Comparison of ENCODE assay signal across 14 cellular contexts in the genomic region with DNA sequence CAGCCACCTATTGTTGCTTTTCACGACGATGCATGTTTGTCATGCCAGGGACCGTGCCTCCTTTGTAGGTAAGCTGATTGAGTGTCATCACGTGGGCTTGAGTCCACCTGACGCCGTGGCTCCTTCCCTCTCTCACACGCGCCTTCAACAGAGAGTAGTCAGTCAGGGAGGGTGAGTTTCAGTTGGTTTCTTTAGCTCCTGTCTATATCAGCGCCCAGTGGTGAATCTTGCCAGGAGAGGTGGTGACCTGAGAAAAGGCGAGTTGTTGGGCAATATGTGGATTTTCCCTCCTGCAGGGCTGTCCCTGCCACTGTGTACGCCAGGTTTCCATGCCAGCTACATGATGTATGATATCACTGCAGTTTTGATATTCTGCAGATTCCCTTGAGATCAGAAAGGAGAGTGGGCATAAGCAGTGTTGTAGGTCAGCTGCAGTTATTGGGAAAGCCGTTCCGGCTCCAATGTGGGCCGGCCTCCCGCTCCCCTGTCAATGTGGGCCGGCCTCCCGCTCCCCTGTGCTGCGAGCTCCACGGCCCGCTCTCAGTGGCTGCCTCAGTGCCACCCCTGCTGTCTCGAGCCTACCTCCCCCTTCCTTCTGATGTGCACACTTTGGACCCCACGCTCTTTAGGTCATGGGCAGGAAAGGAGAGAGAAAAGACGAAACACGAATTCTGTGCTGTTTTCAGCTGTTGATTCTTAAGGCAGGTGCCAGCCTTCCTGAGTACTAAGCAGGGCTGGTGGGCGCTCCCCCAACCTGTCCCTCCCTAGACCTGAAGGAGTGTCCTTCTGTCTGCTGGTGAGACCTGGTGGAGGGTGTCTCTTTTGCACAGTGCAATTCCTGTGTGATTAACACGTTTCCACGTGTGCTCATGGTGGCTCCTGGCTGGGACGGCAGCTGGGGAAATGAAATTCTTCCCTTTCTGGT. TPM values are rescaled to one million over a fixed set of nuclear protein-coding genes. Genes with fewer than 3 reads are reported as not detected.
A peak's percentile ranks its signal among the peaks of the same experiment; 100 is the strongest.
DNase-seq lines count a peak whose midpoint lies in the region; ATAC-seq and TF ChIP-seq lines count a peak whose summit lies in the region.
"Had no signal": no experiment of that assay in that cellular context is flagged by ENCODE, and none has a peak within 500 bp of the region (broad histone marks: within the 10 kb centered on the region; RNA-seq: fewer than 3 reads in every experiment).

No MANE protein-coding gene starts in this region.

- no peaks in the 10 kb centered on the region for H3K27me3 Mint-ChIP-seq in activated naive CD8-positive, alpha-beta T cell treated with anti-CD3 and anti-CD28 coated beads for 36 hours

- H3K4me1 ChIP-seq in mucosa of descending colon (ENCODE audit: low read depth) (no peaks in the 10 kb centered on the region), right atrium auricular region (no peaks in the 10 kb centered on the region)

- H3K4me1 Mint-ChIP-seq in activated naive CD8-positive, alpha-beta T cell treated with anti-CD3 and anti-CD28 coated beads for 36 hours, result peaks cover 64% of the 10 kb centered on the region

- H3K9me3 ChIP-seq in mucosa of descending colon (no peaks in the 10 kb centered on the region), right atrium auricular region (no peaks in the 10 kb centered on the region)
- H3K9me3 ChIP-seq: tibial artery had no signal

- no peak for TF ChIP-seq CTCF in mucosa of descending colon (IDR thresholded peaks at IDR 0.05)
- no peak for TF ChIP-seq CTCF in right atrium auricular region (IDR thresholded peaks at IDR 0.05)

- H3K36me3 Mint-ChIP-seq in activated naive CD8-positive, alpha-beta T cell treated with anti-CD3 and anti-CD28 coated beads for 36 hours, result peaks cover 58% of the 10 kb centered on the region

- no peak overlapping the region for H3K27ac ChIP-seq in right atrium auricular region
- H3K27ac ChIP-seq: tibial artery had no signal

- ATAC-seq in left ventricle myocardium superior (peak; percentile 4), Right ventricle myocardium inferior (no peak), mucosa of descending colon (peak; percentile 6), GM19023 (IDR thresholded peaks at IDR 0.05; ENCODE audit: unreplicated experiment) (no peak)

- peak overlapping the region; percentile 75 for H3K27ac Mint-ChIP-seq in activated naive CD8-positive, alpha-beta T cell treated with anti-CD3 and anti-CD28 coated beads for 36 hours

- H3K4me3 ChIP-seq in mucosa of descending colon (no peak overlapping the region), right atrium auricular region (no peak overlapping the region)
- H3K4me3 ChIP-seq: tibial artery had no signal

- intact Hi-C loops in left ventricle myocardium superior (cut with micrococcal nuclease) (no loop called here), Right ventricle myocardium inferior (cut with DNase I) (loop anchor here (10.0 kb wide), 1 partner anchor 452 kb away; no protein-coding TSS in a partner anchor), mucosa of descending colon (cut with DNase I, micrococcal nuclease) (no loop called here)

- no peaks in the 10 kb centered on the region for H3K36me3 ChIP-seq in mucosa of descending colon (ENCODE audit: low read depth)
- peaks cover 25% of the 10 kb centered on the region for H3K36me3 ChIP-seq in right atrium auricular region

- no peaks in the 10 kb centered on the region for H3K27me3 ChIP-seq in right atrium auricular region
- H3K27me3 ChIP-seq: tibial artery had no signal

- H3K9me3 Mint-ChIP-seq in activated naive CD8-positive, alpha-beta T cell treated with anti-CD3 and anti-CD28 coated beads for 36 hours, result peaks cover 2% of the 10 kb centered on the region

- no peak overlapping the region for H3K4me3 Mint-ChIP-seq in activated naive CD8-positive, alpha-beta T cell treated with anti-CD3 and anti-CD28 coated beads for 36 hours

- no peak for DNase-seq in left ventricle myocardium superior
- no peak for DNase-seq in Right ventricle myocardium inferior (ENCODE audit: missing footprints)
- no peak for DNase-seq in activated naive CD8-positive, alpha-beta T cell treated with anti-CD3 and anti-CD28 coated beads for 36 hours
- DNase-seq in mucosa of descending colon, result no peak
- DNase-seq in T-helper 1 cell, result no peak
- no peak for DNase-seq in DMS114 treated with DMSO at 0.1 percent for 48 hours (lab: John Stamatoyannopoulos, UW; ENCODE audit: unreplicated experiment)
- DNase-seq in right atrium auricular region (ENCODE audit: low spot score), result no peak
- DNase-seq: NCI-H2171, SHP77 treated with DMSO at 0.1 percent for 48 hours had no signal

RNA-seq across cellular contexts. Expression of a gene that starts 31.5 kb away (rescaled TPM):
- total RNA-seq in left ventricle myocardium superior (15.5 TPM), Right ventricle myocardium inferior (12.8 TPM), mucosa of descending colon (10 to 100 TPM; 24.4 to 36.0 (median 26.1) TPM), right atrium auricular region (10 to 100 TPM; 10.4 to 14.4 TPM)
- 10 to 100 TPM; 25.6 to 27.0 TPM for total RNA-seq in activated naive CD8-positive, alpha-beta T cell treated with anti-CD3 and anti-CD28 coated beads for 36 hours

RNA-seq across cellular contexts. Expression of a gene that starts 46.4 kb away (rescaled TPM):
- total RNA-seq in left ventricle myocardium superior (not detected), Right ventricle myocardium inferior (not detected), mucosa of descending colon (under 1 TPM in 2 of 3 donors, not detected in 1; 0.05 to 0.25 TPM), right atrium auricular region (not detected)
- not detected for total RNA-seq in activated naive CD8-positive, alpha-beta T cell treated with anti-CD3 and anti-CD28 coated beads for 36 hours
- total RNA-seq: Daoy, dermis blood vessel endothelial cell, lung microvascular endothelial cell had no signal

Comparison
In these comparisons a context has a peak if more than half of its experiments do, and no peak if none do; other contexts are left out.
1. ATAC-seq: peak in left ventricle myocardium superior (single experiment) and mucosa of descending colon (single experiment); none in Right ventricle myocardium inferior (single experiment) and GM19023 (single experiment).